8 cellular contexts compared by ENCODE assay signal in the genomic region with DNA sequence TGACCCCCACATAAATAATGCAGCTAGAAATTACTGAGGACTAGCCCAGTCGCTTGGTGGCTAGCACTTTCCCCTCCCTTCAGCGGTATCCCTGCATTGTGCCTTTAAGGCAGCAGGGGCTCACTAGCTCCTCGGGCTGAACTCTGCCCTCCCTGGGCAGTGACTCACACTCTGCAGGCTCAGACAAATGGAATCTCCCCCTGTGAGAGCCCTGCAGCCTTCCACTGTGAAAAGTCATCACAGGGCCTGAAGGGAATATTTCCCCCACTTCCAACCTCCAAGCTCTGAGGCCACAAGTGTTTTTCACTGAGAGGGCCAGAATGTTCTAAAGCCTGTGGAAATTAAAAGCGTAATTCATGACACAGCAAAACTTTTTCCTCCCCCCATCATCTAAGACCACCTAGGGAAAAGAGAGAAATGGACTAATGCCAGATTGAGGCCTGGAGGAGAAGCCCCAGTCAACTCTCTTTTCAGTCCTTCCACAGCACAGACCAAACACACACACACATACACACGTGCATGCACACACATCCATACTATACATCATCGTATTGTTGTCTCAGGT.
DNase-seq lines count a peak whose midpoint lies in the region; ATAC-seq and TF ChIP-seq lines count a peak whose summit lies in the region.

No MANE protein-coding gene starts in this region.

- H3K9me3 ChIP-seq in ovary: no peaks in the 10 kb centered on the region

- intact Hi-C loops in ovary (cut with DNase I): no loop called here
- intact Hi-C loops in dorsolateral prefrontal cortex (cut with DNase I): no loop called here

- TF ChIP-seq POLR2A in ovary (IDR thresholded peaks at IDR 0.05): no peak

- no peak for TF ChIP-seq EP300 in ovary (IDR thresholded peaks at IDR 0.05)

- no peak overlapping the region for H3K4me3 Mint-ChIP-seq in T-cell

- WGBS in ovary, 3 donors: 7 to 10% (median 7%) methylated on average over 6 of the region's 6 CpGs

- ATAC-seq in GM18502 (IDR thresholded peaks at IDR 0.05; ENCODE audit: poor library complexity, unreplicated experiment): no peak
- no peak for ATAC-seq in HG03439 (IDR thresholded peaks at IDR 0.05; ENCODE audit: unreplicated experiment)
- no peak for ATAC-seq in T-cell (replicated peaks in 1 of 4)

- H3K4me1 Mint-ChIP-seq in T-cell: no peaks in the 10 kb centered on the region

- no peaks in the 10 kb centered on the region for H3K36me3 Mint-ChIP-seq in T-cell

- POLR2A ChIA-PET in RWPE1 (lab: Yijun Ruan, JAX; ENCODE audit: low non-redundant PET): no interaction called here
- POLR2A ChIA-PET in T-cell (lab: Charles Lee): no interaction called here

- peaks cover 0 to 16% of the 10 kb centered on the region in 2 donors for H3K27me3 Mint-ChIP-seq in T-cell

- H3K27ac ChIP-seq in RWPE1 (peak overlapping the region; percentile 73), ovary (peak overlapping the region; percentile 67 to 84), dorsolateral prefrontal cortex (peak overlapping the region in 4 of 59 donors; percentile 4 to 53 (median 32))

- peak; percentile 96 for DNase-seq in Daoy (ENCODE audit: low read depth)
- DNase-seq in RWPE1 (ENCODE audit: low spot score): peak; percentile 96
- DNase-seq in foreskin fibroblast: peak; percentile 98 to 99
- DNase-seq in ovary: peak; percentile 83 to 89 (median 86)
- DNase-seq in dorsolateral prefrontal cortex: no peak
- no peak for DNase-seq in T-cell

- peaks cover 2 to 4% (median 4%) of the 10 kb centered on the region in 3 donors for H3K9me3 Mint-ChIP-seq in T-cell

- peaks cover 29% of the 10 kb centered on the region for H3K4me1 ChIP-seq in ovary (ENCODE audit: insufficient read depth)

- peak overlapping the region; percentile 23 to 38 for H3K4me3 ChIP-seq in foreskin fibroblast (ENCODE audit: low read depth in 1 of 2, low read length in 2 of 2)
- no peak overlapping the region for H3K4me3 ChIP-seq in ovary
- no peak overlapping the region for H3K4me3 ChIP-seq in dorsolateral prefrontal cortex

- TF ChIP-seq CTCF in RWPE1 (conservative IDR thresholded peaks at IDR 0.05; ENCODE audit: low read depth): no peak
- TF ChIP-seq CTCF in foreskin fibroblast (IDR thresholded peaks at IDR 0.05; ENCODE audit: low read depth, low read length): peak; percentile 18
- TF ChIP-seq CTCF in ovary (IDR thresholded peaks at IDR 0.05): no peak
- no peak for TF ChIP-seq CTCF in dorsolateral prefrontal cortex (IDR thresholded peaks at IDR 0.05 in 54 of 56, conservative IDR thresholded peaks at IDR 0.05 in 2 of 56; ENCODE audit: low read depth in 1 of 56, partially characterized antibody in 56 of 56)

- H3K27ac Mint-ChIP-seq in T-cell: no peak overlapping the region

- CTCF ChIA-PET in RWPE1 (lab: Yijun Ruan, JAX): interaction anchor here (0.5 to 1.9 kb wide), 2 partner anchors 94 to 895 kb away, joined by 4 to 11 read pairs; a partner anchor contains a TSS
- CTCF ChIA-PET in T-cell (lab: Charles Lee): no interaction called here

- no peaks in the 10 kb centered on the region for H3K27me3 ChIP-seq in ovary
- H3K27me3 ChIP-seq in dorsolateral prefrontal cortex: peaks cover 0 to 9% (median 0%) of the 10 kb centered on the region in 45 donors

- no peaks in the 10 kb centered on the region for H3K36me3 ChIP-seq in ovary

Comparison
In these comparisons a context has a peak if more than half of its experiments do, and no peak if none do; other contexts are left out.
1. DNase-seq: peak in Daoy (single experiment), RWPE1 (single experiment), foreskin fibroblast (2 of 2) and ovary (5 of 5); none in dorsolateral prefrontal cortex (0 of 10) and T-cell (0 of 34).
2. H3K4me3 ChIP-seq: peak in foreskin fibroblast (2 of 2); none in ovary (single experiment) and dorsolateral prefrontal cortex (0 of 59).